8 cellular contexts compared by ENCODE assay signal in the genomic region with DNA sequence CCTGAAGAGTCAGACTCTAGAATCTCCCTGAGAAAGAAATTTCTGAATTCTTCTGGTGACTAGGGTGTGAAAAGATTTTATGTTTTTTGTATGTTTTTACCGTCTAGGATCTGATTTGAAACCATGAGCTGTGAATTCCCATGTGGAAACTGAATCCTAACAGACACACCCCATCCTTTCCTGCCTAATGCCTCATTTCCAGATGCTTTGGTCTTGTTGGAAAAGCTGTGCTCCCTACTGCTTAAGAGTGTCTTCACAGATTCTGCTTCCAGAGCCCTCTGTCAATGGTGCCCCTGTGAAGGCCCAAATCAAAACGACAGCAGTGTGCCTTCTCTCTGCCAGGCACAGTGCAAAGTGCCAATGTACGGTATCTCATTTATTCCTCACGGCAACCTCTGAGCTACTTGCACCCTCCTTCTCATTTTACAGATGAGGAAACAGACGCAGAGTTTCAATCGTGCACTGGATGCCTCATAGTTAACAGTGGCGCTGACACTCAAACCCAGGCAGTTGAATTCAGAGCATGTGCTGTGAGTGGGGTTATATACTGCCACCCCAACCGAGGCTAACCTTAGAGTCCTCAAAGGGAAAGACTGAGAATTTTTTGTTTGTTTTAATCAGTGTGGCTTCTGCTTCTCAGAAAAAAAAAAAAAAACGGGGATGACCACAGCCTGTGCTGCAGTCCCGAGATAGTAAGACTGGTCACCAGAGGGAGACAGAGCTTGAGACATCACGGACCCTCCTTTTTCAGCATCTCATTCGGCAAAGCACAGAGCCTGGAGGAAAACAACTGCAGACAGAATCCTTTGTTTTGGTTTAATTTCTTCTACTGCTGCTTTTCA.
A peak's percentile ranks its signal among the peaks of the same experiment; 100 is the strongest.
DNase-seq lines count a peak whose midpoint lies in the region; ATAC-seq and TF ChIP-seq lines count a peak whose summit lies in the region.

No MANE protein-coding gene starts in this region.

- DNase-seq in GM03348 (ENCODE audit: low spot score) (peak; percentile 74), SK-MEL-5 (ENCODE audit: low read depth, low spot score) (peak; percentile 69), foreskin keratinocyte (no peak), NCI-H2196 treated with DMSO at 0.1 percent for 48 hours (lab: John Stamatoyannopoulos, UW; ENCODE audit: unreplicated experiment) (no peak)

- no peaks in the 10 kb centered on the region for H3K79me2 ChIP-seq in parathyroid adenoma

- H3K36me3 ChIP-seq in parathyroid adenoma (ENCODE audit: control insufficient read depth, insufficient read depth, low read length) = no peaks in the 10 kb centered on the region

- ATAC-seq in HG02885 (IDR thresholded peaks at IDR 0.05; ENCODE audit: poor library complexity, unreplicated experiment) (peak; percentile 69), foreskin keratinocyte (peak; percentile 47), HG02970 (IDR thresholded peaks at IDR 0.05; ENCODE audit: low FRiP score, unreplicated experiment) (no peak), HG03565 (IDR thresholded peaks at IDR 0.05; ENCODE audit: unreplicated experiment) (no peak)

- no peaks in the 10 kb centered on the region for H3K9me3 ChIP-seq in parathyroid adenoma (ENCODE audit: control insufficient read depth, low read length)

- peak overlapping the region; percentile 28 for H2AFZ ChIP-seq in parathyroid adenoma

- H3K27ac ChIP-seq in foreskin keratinocyte (no peak overlapping the region), parathyroid adenoma (no peak overlapping the region)

- H3K9ac ChIP-seq in parathyroid adenoma = no peak overlapping the region

- in situ Hi-C loops in SK-MEL-5 (cut with HindIII; ENCODE audit: low pct_unique_long_range_greater_than_20kb, low sequenced_read_pairs) = no loop called here

- H3K27me3 ChIP-seq in foreskin keratinocyte = no peaks in the 10 kb centered on the region
- H3K27me3 ChIP-seq in parathyroid adenoma (ENCODE audit: control insufficient read depth, insufficient read depth, low read length) = no peaks in the 10 kb centered on the region

- H3K4me3 ChIP-seq in parathyroid adenoma (ENCODE audit: low read depth, low read length) = no peak overlapping the region

- TF ChIP-seq CTCF in foreskin keratinocyte (conservative IDR thresholded peaks at IDR 0.05) (peak; percentile 51), parathyroid adenoma (IDR thresholded peaks at IDR 0.05) (no peak)

- H3K4me2 ChIP-seq in parathyroid adenoma (ENCODE audit: low read length) = no peak overlapping the region

- H3K4me1 ChIP-seq in foreskin keratinocyte (no peaks in the 10 kb centered on the region), parathyroid adenoma (no peaks in the 10 kb centered on the region)

Comparison
In these comparisons a context has a peak if more than half of its experiments do, and no peak if none do; other contexts are left out.
1. DNase-seq: peak in GM03348 (single experiment) and SK-MEL-5 (single experiment); none in foreskin keratinocyte (0 of 2) and NCI-H2196 treated with DMSO at 0.1 percent for 48 hours (single experiment).
2. ATAC-seq: peak in HG02885 (single experiment) and foreskin keratinocyte (single experiment); none in HG02970 (single experiment) and HG03565 (single experiment).